35 cellular contexts compared by ENCODE assay signal in the genomic region with DNA sequence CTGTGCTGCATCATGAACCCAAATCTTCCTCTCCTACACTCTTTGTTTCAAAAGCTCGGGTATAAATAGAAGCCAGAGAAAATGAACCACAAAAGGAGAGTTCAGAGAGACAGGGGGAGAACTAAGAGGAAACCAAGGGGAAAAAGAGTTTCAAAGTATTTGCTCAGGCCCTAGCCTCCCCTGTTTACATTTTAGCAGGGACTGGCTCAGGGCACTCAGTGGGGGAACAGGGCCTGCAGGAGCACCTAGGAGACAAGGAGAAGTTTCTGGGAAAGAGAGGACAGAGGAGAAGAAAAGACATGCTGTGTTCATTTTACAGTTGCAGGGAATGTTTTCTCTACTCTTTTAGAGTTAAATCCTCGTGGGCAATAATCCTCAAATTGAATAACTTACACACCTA. TPM values are rescaled to one million over a fixed set of nuclear protein-coding genes. Genes with fewer than 3 reads are reported as not detected.
"Had no signal": no experiment of that assay in that cellular context is flagged by ENCODE, and none has a peak within 500 bp of the region (broad histone marks: within the 10 kb centered on the region; RNA-seq: fewer than 3 reads in every experiment).

No MANE protein-coding gene starts in this region.

- H3K4me3 Mint-ChIP-seq: activated CD8-positive, alpha-beta T cell treated with anti-CD3 and anti-CD28 coated beads for 36 hours; activated naive CD8-positive, alpha-beta T cell; activated T-cell treated with anti-CD3 and anti-CD28 coated beads, Interleukin-2, amount 50 U/mL, for 72 hours; brain; natural killer cell treated with Interleukin-12 subunit alpha and Interleukin-12 subunit beta and Interleukin-15 and Interleukin-18, amount 100 ng/mL, for 72 hours; stimulated activated memory B cell treated with anti-CD40 and anti-IgM and Interleukin-4, amounts not matched to agents 10 μg/mL and 1 μg/mL and 100 μg/mL, for 72 hours; stimulated activated naive CD8-positive, alpha-beta T cell treated with anti-CD3 and anti-CD28 coated beads, Interleukin-15, amount 100 ng/mL, for 72 hours; type B pancreatic cell; WTC11 had no signal

- H3K4me1 ChIP-seq: ascending aorta, colonic mucosa, gastrocnemius medialis, pancreas, psoas muscle, uterus had no signal

- H3K27ac Mint-ChIP-seq: activated CD8-positive, alpha-beta T cell treated with anti-CD3 and anti-CD28 coated beads for 36 hours; activated naive CD8-positive, alpha-beta T cell; activated T-cell treated with anti-CD3 and anti-CD28 coated beads, Interleukin-2, amount 50 U/mL, for 72 hours; natural killer cell treated with Interleukin-12 subunit alpha and Interleukin-12 subunit beta and Interleukin-15 and Interleukin-18, amount 100 ng/mL, for 72 hours; stimulated activated memory B cell treated with anti-CD40 and anti-IgM and Interleukin-4, amounts not matched to agents 10 μg/mL and 1 μg/mL and 100 μg/mL, for 72 hours; stimulated activated naive CD8-positive, alpha-beta T cell treated with anti-CD3 and anti-CD28 coated beads, Interleukin-15, amount 100 ng/mL, for 72 hours; type B pancreatic cell; WTC11 had no signal

- H3K27me3 Mint-ChIP-seq: type B pancreatic cell had no signal

- H3K4me3 ChIP-seq: ascending aorta, cardiac muscle cell, colonic mucosa, dorsolateral prefrontal cortex, gastrocnemius medialis, left lung, lung, mucosa of descending colon, pancreas, psoas muscle, sigmoid colon, smooth muscle cell, uterus had no signal

- H3K4me2 ChIP-seq: smooth muscle cell had no signal

- H3K9me3 Mint-ChIP-seq: activated CD8-positive, alpha-beta T cell treated with anti-CD3 and anti-CD28 coated beads for 36 hours; activated T-cell treated with anti-CD3 and anti-CD28 coated beads, Interleukin-2, amount 50 U/mL, for 72 hours; natural killer cell treated with Interleukin-12 subunit alpha and Interleukin-12 subunit beta and Interleukin-15 and Interleukin-18, amount 100 ng/mL, for 72 hours; stimulated activated memory B cell treated with anti-CD40 and anti-IgM and Interleukin-4, amounts not matched to agents 10 μg/mL and 1 μg/mL and 100 μg/mL, for 72 hours; stimulated activated naive CD8-positive, alpha-beta T cell treated with anti-CD3 and anti-CD28 coated beads, Interleukin-15, amount 100 ng/mL, for 72 hours; type B pancreatic cell had no signal

- DNase-seq: activated CD4-positive, alpha-beta T cell treated with anti-CD3 and anti-CD28 coated beads for 1 hour; activated CD4-positive, alpha-beta T cell treated with anti-CD3 and anti-CD28 coated beads, Interleukin-2, amount 50 U/mL, for 1 hour; activated CD8-positive, alpha-beta T cell treated with anti-CD3 and anti-CD28 coated beads for 36 hours; activated naive CD4-positive, alpha-beta T cell; activated T-cell treated with anti-CD3 and anti-CD28 coated beads for 4 hours; activated T-cell treated with anti-CD3 and anti-CD28 coated beads, Interleukin-2, amount 50 U/mL, for 72 hours; cerebellar nuclear complex; colonic mucosa; dorsolateral prefrontal cortex; effector memory CD4-positive, alpha-beta T cell; erythroblast; gastrocnemius medialis; glutamatergic neuron; left lung; mucosa of descending colon; pancreas; psoas muscle; sigmoid colon; stimulated activated CD4-positive, alpha-beta T cell treated with anti-CD3 and anti-CD28 coated beads, Interleukin-1b, Interleukin-23, amount 100 ng/mL, for 48 hours; stimulated activated CD4-positive, alpha-beta T cell treated with anti-CD3 and anti-CD28 coated beads, Interleukin-4, amount 100 ng/mL, for 4 hours; stimulated activated CD8-positive, alpha-beta memory T cell treated with anti-CD3 and anti-CD28 coated beads, Interleukin-4, amount 100 ng/mL, for 48 hours; stimulated activated naive CD8-positive, alpha-beta T cell treated with anti-CD3 and anti-CD28 coated beads, Interleukin-15, amount 100 ng/mL, for 72 hours; substantia nigra; uterus had no signal

- H3K27me3 ChIP-seq: ascending aorta, cardiac muscle cell, colonic mucosa, gastrocnemius medialis, pancreas, sigmoid colon, uterus had no signal

- H3K27ac ChIP-seq: ascending aorta, cardiac muscle cell, colonic mucosa, dorsolateral prefrontal cortex, gastrocnemius medialis, left lung, pancreas, psoas muscle, sigmoid colon, uterus had no signal

- H3K9me3 ChIP-seq: ascending aorta, colonic mucosa, gastrocnemius medialis, left lung, mucosa of descending colon, pancreas, psoas muscle, sigmoid colon, uterus had no signal

- H3K36me3 Mint-ChIP-seq: activated naive CD8-positive, alpha-beta T cell; brain; natural killer cell treated with Interleukin-12 subunit alpha and Interleukin-12 subunit beta and Interleukin-15 and Interleukin-18, amount 100 ng/mL, for 72 hours; stimulated activated memory B cell treated with anti-CD40 and anti-IgM and Interleukin-4, amounts not matched to agents 10 μg/mL and 1 μg/mL and 100 μg/mL, for 72 hours; type B pancreatic cell; WTC11 had no signal

- ATAC-seq: activated CD8-positive, alpha-beta T cell treated with anti-CD3 and anti-CD28 coated beads for 36 hours; activated T-cell treated with anti-CD3 and anti-CD28 coated beads, Interleukin-2, amount 50 U/mL, for 72 hours; gastrocnemius medialis; left lung; mucosa of descending colon; natural killer cell treated with Interleukin-12 subunit alpha and Interleukin-12 subunit beta and Interleukin-15 and Interleukin-18, amount 100 ng/mL, for 72 hours; pancreas; psoas muscle; stimulated activated memory B cell treated with anti-CD40 and anti-IgM and Interleukin-4, amounts not matched to agents 10 μg/mL and 1 μg/mL and 100 μg/mL, for 72 hours; stimulated activated naive CD8-positive, alpha-beta T cell treated with anti-CD3 and anti-CD28 coated beads, Interleukin-15, amount 100 ng/mL, for 72 hours; WTC11 had no signal

- H3K36me3 ChIP-seq: ascending aorta, cardiac muscle cell, colonic mucosa, gastrocnemius medialis, left lung, pancreas, sigmoid colon, uterus had no signal

RNA-seq across cellular contexts. Expression of a gene that starts 8.5 kb away (rescaled TPM):
- total RNA-seq: activated CD8-positive, alpha-beta T cell treated with anti-CD3 and anti-CD28 coated beads for 36 hours had no signal

RNA-seq across cellular contexts. Expression of a gene that starts 26.1 kb away (rescaled TPM):
- total RNA-seq: ascending aorta; mesenteric fat pad; natural killer cell treated with Interleukin-12 subunit alpha and Interleukin-12 subunit beta and Interleukin-15 and Interleukin-18, amount 100 ng/mL, for 72 hours; uterus had no signal
